ENCODE assay signal across 1 cellular context in the genomic region with DNA sequence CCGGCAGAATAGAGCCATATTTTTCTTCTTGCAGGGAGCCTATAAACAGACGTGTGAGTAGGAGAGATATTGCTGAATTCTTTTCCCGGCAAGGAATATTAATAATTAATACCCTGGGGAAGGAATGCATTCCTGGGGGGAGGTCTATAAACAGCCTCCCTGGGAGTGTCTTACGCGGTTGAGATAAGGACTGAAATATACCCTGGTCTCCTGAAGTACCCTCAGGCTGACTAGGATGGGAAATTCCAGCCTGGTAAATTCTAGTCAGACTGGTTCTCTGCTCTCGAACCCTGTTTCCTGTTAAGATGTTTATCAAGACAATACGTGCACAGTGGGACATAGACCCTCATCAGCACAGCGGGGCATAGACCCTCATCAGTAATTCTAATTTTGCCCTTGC.
A peak's percentile ranks its signal among the peaks of the same experiment; 100 is the strongest.
TF ChIP-seq lines count a peak whose summit lies in the region.

No MANE protein-coding gene starts in this region.

TF ChIP-seq in K562, 482 proteins besides CTCF, POLR2A, EP300 and RAD21:
- TF ChIP-seq, protein P1, sequence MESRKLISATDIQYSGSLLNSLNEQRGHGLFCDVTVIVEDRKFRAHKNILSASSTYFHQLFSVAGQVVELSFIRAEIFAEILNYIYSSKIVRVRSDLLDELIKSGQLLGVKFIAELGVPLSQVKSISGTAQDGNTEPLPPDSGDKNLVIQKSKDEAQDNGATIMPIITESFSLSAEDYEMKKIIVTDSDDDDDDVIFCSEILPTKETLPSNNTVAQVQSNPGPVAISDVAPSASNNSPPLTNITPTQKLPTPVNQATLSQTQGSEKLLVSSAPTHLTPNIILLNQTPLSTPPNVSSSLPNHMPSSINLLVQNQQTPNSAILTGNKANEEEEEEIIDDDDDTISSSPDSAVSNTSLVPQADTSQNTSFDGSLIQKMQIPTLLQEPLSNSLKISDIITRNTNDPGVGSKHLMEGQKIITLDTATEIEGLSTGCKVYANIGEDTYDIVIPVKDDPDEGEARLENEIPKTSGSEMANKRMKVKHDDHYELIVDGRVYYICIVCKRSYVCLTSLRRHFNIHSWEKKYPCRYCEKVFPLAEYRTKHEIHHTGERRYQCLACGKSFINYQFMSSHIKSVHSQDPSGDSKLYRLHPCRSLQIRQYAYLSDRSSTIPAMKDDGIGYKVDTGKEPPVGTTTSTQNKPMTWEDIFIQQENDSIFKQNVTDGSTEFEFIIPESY (CRISPR knock-in tag; IDR thresholded peaks at IDR 0.05) = 0 out of 2 replicates have a peak, but pooled peaks have one; percentile 18
